Comparison of ENCODE assay signal across 8 cellular contexts in genomic region chr2:233418761-233419625, GRCh38.
DNase-seq lines count a peak whose midpoint lies in the region; ATAC-seq and TF ChIP-seq lines count a peak whose summit lies in the region.

No MANE protein-coding gene starts in this region.

- peaks cover 17% of the 10 kb centered on the region for H3K4me1 ChIP-seq in fibroblast of lung (ENCODE audit: control insufficient read depth, extremely low read depth, insufficient read depth, low read length)
- H3K4me1 ChIP-seq in spleen: peaks cover 39 to 100% (median 80%) of the 10 kb centered on the region in 6 donors

- no peak overlapping the region for H2AFZ ChIP-seq in fibroblast of lung (ENCODE audit: low read length)

- H3K79me2 ChIP-seq in fibroblast of lung (ENCODE audit: control insufficient read depth, insufficient read depth, low read length): no peaks in the 10 kb centered on the region

- H4K20me1 ChIP-seq in fibroblast of lung (ENCODE audit: control insufficient read depth, extremely low read depth, insufficient read depth, low read length): no peaks in the 10 kb centered on the region

- ATAC-seq in GM19025 (IDR thresholded peaks at IDR 0.05; ENCODE audit: low read depth, unreplicated experiment) (peak; percentile 57), HG03175 (IDR thresholded peaks at IDR 0.05; ENCODE audit: unreplicated experiment) (peak; percentile 41)

- H3K4me3 ChIP-seq in fibroblast of lung (replicated peaks in 1 of 4; ENCODE audit: control extremely low read depth in 1 of 4, insufficient read depth in 1 of 4, low read depth in 3 of 4, low read length in 4 of 4): no peak overlapping the region
- H3K4me3 ChIP-seq in spleen: peak overlapping the region in 7 of 8 donors; percentile 1 to 65 (median 23)

- no peaks in the 10 kb centered on the region for H3K27me3 ChIP-seq in fibroblast of lung (ENCODE audit: control insufficient read depth, insufficient read depth, low read length)
- H3K27me3 ChIP-seq in spleen (replicated peaks in 1 of 7): no peaks in the 10 kb centered on the region

- TF ChIP-seq CTCF in fibroblast of lung (conservative IDR thresholded peaks at IDR 0.05 in 1 of 2, IDR thresholded peaks at IDR 0.05 in 1 of 2; ENCODE audit: low read depth in 1 of 2, low read length in 2 of 2): no peak
- no peak for TF ChIP-seq CTCF in spleen (IDR thresholded peaks at IDR 0.05 in 8 of 11, conservative IDR thresholded peaks at IDR 0.05 in 3 of 11)

- intact Hi-C loops in spleen (cut with DNase I; ENCODE audit: low total_unique reads): no loop called here

- TF ChIP-seq POLR2A in spleen (IDR thresholded peaks at IDR 0.05): no peak

- WGBS in spleen, 5 donors: 12 to 23% (median 14%) methylated on average over 18 to 19 of the region's 19 CpGs

- H3K36me3 ChIP-seq in fibroblast of lung (ENCODE audit: control insufficient read depth, insufficient read depth, low read length): peaks cover 2% of the 10 kb centered on the region
- peaks cover 0 to 52% (median 0%) of the 10 kb centered on the region in 6 donors for H3K36me3 ChIP-seq in spleen

- no peak overlapping the region for H3K9ac ChIP-seq in fibroblast of lung (ENCODE audit: insufficient read depth, low read length)

- H3K9me3 ChIP-seq in fibroblast of lung (ENCODE audit: control insufficient read depth, insufficient read depth, low read depth, low read length) (no peaks in the 10 kb centered on the region), spleen (no peaks in the 10 kb centered on the region)

- H3K27ac ChIP-seq in fibroblast of lung (ENCODE audit: insufficient read depth, low read length): peak overlapping the region; percentile 29
- H3K27ac ChIP-seq in spleen: peak overlapping the region; percentile 31 to 86 (median 66)

- peak; percentile 57 for DNase-seq in activated CD4-positive, alpha-beta T cell treated with anti-CD3 and anti-CD28 coated beads for 48 hours
- peak; percentile 48 to 77 for DNase-seq in fibroblast of lung (ENCODE audit: low read depth in 2 of 2)
- DNase-seq in spleen: peak; percentile 91
- no peak for DNase-seq in DMS79 treated with DMSO at 0.1 percent for 48 hours (lab: John Stamatoyannopoulos, UW)
- DNase-seq in HPDE6-E6E7 (ENCODE audit: extremely low spot score): no peak
- DNase-seq in Ammon's horn (ENCODE audit: low spot score): no peak

- H3K4me2 ChIP-seq in fibroblast of lung (ENCODE audit: extremely low read depth, insufficient read depth, low read length): peak overlapping the region; percentile 15

Comparison
In these comparisons a context has a peak if more than half of its experiments do, and no peak if none do; other contexts are left out.
1. DNase-seq: peak in activated CD4-positive, alpha-beta T cell treated with anti-CD3 and anti-CD28 coated beads for 48 hours (single experiment), fibroblast of lung (2 of 2) and spleen (single experiment); none in DMS79 treated with DMSO at 0.1 percent for 48 hours (single experiment), HPDE6-E6E7 (single experiment) and Ammon's horn (single experiment).
2. H3K4me3 ChIP-seq: peak in spleen (7 of 8); none in fibroblast of lung (0 of 4).